Comparison of ENCODE assay signal across 20 cellular contexts in genomic region chr2:121192576-121192975, GRCh38.
DNase-seq lines count a peak whose midpoint lies in the region; ATAC-seq, FAIRE-seq and TF ChIP-seq lines count a peak whose summit lies in the region.
"Had no signal": no experiment of that assay in that cellular context is flagged by ENCODE, and none has a peak within 500 bp of the region (broad histone marks: within the 10 kb centered on the region; RNA-seq: fewer than 3 reads in every experiment).

No MANE protein-coding gene starts in this region.

- no peak overlapping the region for H3K27ac Mint-ChIP-seq in natural killer cell treated with Interleukin-12 subunit alpha and Interleukin-12 subunit beta and Interleukin-15 and Interleukin-18, amount 100 ng/mL, for 72 hours
- H3K27ac Mint-ChIP-seq in natural killer cell (no peak overlapping the region), nephron progenitor cell (no peak overlapping the region)
- H3K27ac Mint-ChIP-seq: CD4-positive, CD25-positive, alpha-beta regulatory T cell; CD8-positive, alpha-beta T cell; GM23338; HFFc6 had no signal

- intact Hi-C loops in natural killer cell (cut with micrococcal nuclease), result no loop called here

- no peak for DNase-seq in natural killer cell treated with Interleukin-12 subunit alpha and Interleukin-12 subunit beta and Interleukin-15 and Interleukin-18, amount 100 ng/mL, for 72 hours (ENCODE audit: low spot score)
- DNase-seq in natural killer cell (no peak), bronchial epithelial cell (ENCODE audit: low read depth) (no peak), nephron progenitor cell (peak; percentile 26), urothelium cell line (ENCODE audit: low spot score) (no peak), H54 (ENCODE audit: insufficient read length, low spot score) (no peak), DMS114 treated with DMSO at 0.1 percent for 48 hours (lab: John Stamatoyannopoulos, UW; ENCODE audit: unreplicated experiment) (no peak), NCI-H345 (lab: John Stamatoyannopoulos, UW) (no peak)
- DNase-seq: C1 segment of cervical spinal cord; Caco-2; CD4-positive, CD25-positive, alpha-beta regulatory T cell; CD8-positive, alpha-beta T cell; DMS53; DMS79 treated with DMSO at 0.1 percent for 48 hours; GF-D8; HFFc6 had no signal

- peak; percentile 2 to 8 for ATAC-seq in natural killer cell treated with Interleukin-12 subunit alpha and Interleukin-12 subunit beta and Interleukin-15 and Interleukin-18, amount 100 ng/mL, for 72 hours
- no peak for ATAC-seq in natural killer cell
- ATAC-seq: CD8-positive, alpha-beta T cell; GM23338 had no signal

- H3K4me3 Mint-ChIP-seq in natural killer cell treated with Interleukin-12 subunit alpha and Interleukin-12 subunit beta and Interleukin-15 and Interleukin-18, amount 100 ng/mL, for 72 hours, result no peak overlapping the region
- no peak overlapping the region for H3K4me3 Mint-ChIP-seq in natural killer cell
- H3K4me3 Mint-ChIP-seq in nephron progenitor cell, result no peak overlapping the region
- H3K4me3 Mint-ChIP-seq: CD8-positive, alpha-beta T cell; GM23338; HFFc6 had no signal

- no peak for TF ChIP-seq CTCF in natural killer cell (IDR thresholded peaks at IDR 0.05)
- TF ChIP-seq CTCF in bronchial epithelial cell (IDR thresholded peaks at IDR 0.05; ENCODE audit: insufficient read depth, low read length, severe bottlenecking), result no peak
- TF ChIP-seq CTCF in nephron progenitor cell (IDR thresholded peaks at IDR 0.05), result no peak

- H3K27me3 ChIP-seq in bronchial epithelial cell (ENCODE audit: control insufficient read depth, insufficient read depth, low read length), result no peaks in the 10 kb centered on the region

- no peak overlapping the region for H3K4me3 ChIP-seq in bronchial epithelial cell (ENCODE audit: low read depth, low read length)
- H3K4me3 ChIP-seq: GM23338, HAP-1 had no signal

- no peaks in the 10 kb centered on the region for H3K36me3 Mint-ChIP-seq in natural killer cell treated with Interleukin-12 subunit alpha and Interleukin-12 subunit beta and Interleukin-15 and Interleukin-18, amount 100 ng/mL, for 72 hours
- H3K36me3 Mint-ChIP-seq in natural killer cell, result no peaks in the 10 kb centered on the region
- H3K36me3 Mint-ChIP-seq in nephron progenitor cell (ENCODE audit: low read depth), result no peaks in the 10 kb centered on the region
- H3K36me3 Mint-ChIP-seq: CD4-positive, CD25-positive, alpha-beta regulatory T cell; CD8-positive, alpha-beta T cell had no signal

- H3K36me3 ChIP-seq in bronchial epithelial cell (ENCODE audit: control insufficient read depth, insufficient read depth, low read length), result no peaks in the 10 kb centered on the region
- H3K36me3 ChIP-seq: HAP-1 had no signal

- peak; percentile 36 for FAIRE-seq in bronchial epithelial cell (lab: Jason Lieb, UNC)
- peak; percentile 35 for FAIRE-seq in urothelium cell line (lab: Jason Lieb, UNC)
- FAIRE-seq in H54 (lab: Jason Lieb, UNC), result no peak
- FAIRE-seq: GM12891, GM18507 had no signal

- TF ChIP-seq POLR2A in H54 (IDR thresholded peaks at IDR 0.05; ENCODE audit: low read depth, low read length), result no peak

- peaks cover 0 to 4% of the 10 kb centered on the region in 2 donors for H3K27me3 Mint-ChIP-seq in natural killer cell treated with Interleukin-12 subunit alpha and Interleukin-12 subunit beta and Interleukin-15 and Interleukin-18, amount 100 ng/mL, for 72 hours
- H3K27me3 Mint-ChIP-seq in natural killer cell (ENCODE audit: low read depth in 2 of 2) (no peaks in the 10 kb centered on the region), nephron progenitor cell (ENCODE audit: low read depth, poor library complexity) (peaks cover 37% of the 10 kb centered on the region)
- H3K27me3 Mint-ChIP-seq: CD4-positive, CD25-positive, alpha-beta regulatory T cell had no signal

- no peaks in the 10 kb centered on the region for H3K9me3 Mint-ChIP-seq in natural killer cell treated with Interleukin-12 subunit alpha and Interleukin-12 subunit beta and Interleukin-15 and Interleukin-18, amount 100 ng/mL, for 72 hours
- H3K9me3 Mint-ChIP-seq in natural killer cell (no peaks in the 10 kb centered on the region), nephron progenitor cell (no peaks in the 10 kb centered on the region)
- H3K9me3 Mint-ChIP-seq: CD4-positive, CD25-positive, alpha-beta regulatory T cell; CD8-positive, alpha-beta T cell; GM23338; HFFc6 had no signal

- H3K4me1 Mint-ChIP-seq in natural killer cell treated with Interleukin-12 subunit alpha and Interleukin-12 subunit beta and Interleukin-15 and Interleukin-18, amount 100 ng/mL, for 72 hours (ENCODE audit: low read depth in 2 of 2), result peaks cover 3 to 6% of the 10 kb centered on the region in 2 donors
- no peaks in the 10 kb centered on the region for H3K4me1 Mint-ChIP-seq in natural killer cell
- H3K4me1 Mint-ChIP-seq in nephron progenitor cell, result peaks cover 32% of the 10 kb centered on the region
- H3K4me1 Mint-ChIP-seq: CD4-positive, CD25-positive, alpha-beta regulatory T cell had no signal

Comparison
In these comparisons a context has a peak if more than half of its experiments do, and no peak if none do; other contexts are left out.
1. ATAC-seq: peak in natural killer cell treated with Interleukin-12 subunit alpha and Interleukin-12 subunit beta and Interleukin-15 and Interleukin-18, amount 100 ng/mL, for 72 hours (2 of 2); none in natural killer cell (0 of 3).